ENCODE assay signal across 1 cellular context in genomic region chr3:40309439-40309924, GRCh38.
TF ChIP-seq lines count a peak whose summit lies in the region.

TSS of gene EIF1B (plus strand) at chr3:40309707. CDS start at chr3:40309942, 235 bp downstream.

TF ChIP-seq in HepG2, 621 proteins besides CTCF, POLR2A, EP300 and RAD21 (continued from another document and continues in another):
- TF ChIP-seq PRDM10 (CRISPR knock-in tag; IDR thresholded peaks at IDR 0.05; ENCODE audit: low read depth) (no peak), CBX2 (IDR thresholded peaks at IDR 0.05; ENCODE audit: low read depth, low read length) (no peak), CBX2 (CRISPR knock-in tag; IDR thresholded peaks at IDR 0.05; ENCODE audit: low read depth) (no peak), KLF6 (CRISPR knock-in tag; IDR thresholded peaks at IDR 0.05) (peak; percentile 37; the same call in 1 of the 2 replicates), DPF2 (CRISPR knock-in tag; IDR thresholded peaks at IDR 0.05; ENCODE audit: borderline replicate concordance, low read depth) (no peak), CEBPB (IDR thresholded peaks at IDR 0.05; ENCODE audit: borderline replicate concordance, low read depth, low read length) (no peak), ZNF776 (CRISPR knock-in tag; IDR thresholded peaks at IDR 0.05) (no peak), MBD4 (IDR thresholded peaks at IDR 0.05; ENCODE audit: borderline replicate concordance, low read length) (no peak), NR0B2 (CRISPR knock-in tag; IDR thresholded peaks at IDR 0.05) (no peak), RBAK (CRISPR knock-in tag; IDR thresholded peaks at IDR 0.05) (no peak), HNF4G (IDR thresholded peaks at IDR 0.05; ENCODE audit: borderline replicate concordance, low read depth, low read length) (peak; percentile 23; the same call in 1 of the 2 replicates), HNF4G (CRISPR knock-in tag; IDR thresholded peaks at IDR 0.05; ENCODE audit: borderline replicate concordance, low read depth) (no peak; the same call in 1 of the 2 replicates), DMAP1 (CRISPR knock-in tag; IDR thresholded peaks at IDR 0.05) (no peak; the same call in 1 of the 2 replicates), MAFG (CRISPR knock-in tag; IDR thresholded peaks at IDR 0.05) (no peak), ZNF839 (CRISPR knock-in tag; IDR thresholded peaks at IDR 0.05; ENCODE audit: borderline replicate concordance) (no peak), MEF2D (CRISPR knock-in tag; IDR thresholded peaks at IDR 0.05) (peak; percentile 63; the same call in 1 of the 2 replicates), ZNF10 (CRISPR knock-in tag; IDR thresholded peaks at IDR 0.05; ENCODE audit: borderline replicate concordance, low read depth) (no peak), FOSL1 (CRISPR knock-in tag; IDR thresholded peaks at IDR 0.05; ENCODE audit: borderline replicate concordance) (no peak), SMARCE1 (IDR thresholded peaks at IDR 0.05; ENCODE audit: borderline replicate concordance) (no peak), SOX6 (IDR thresholded peaks at IDR 0.05) (no peak), SOX6 (CRISPR knock-in tag; IDR thresholded peaks at IDR 0.05) (peak; percentile 55; the same call in 1 of the 2 replicates), ZNF569 (CRISPR knock-in tag; IDR thresholded peaks at IDR 0.05; ENCODE audit: borderline replicate concordance) (no peak), GTF3A (CRISPR knock-in tag; conservative IDR thresholded peaks at IDR 0.05) (no peak), HOXA3 (CRISPR knock-in tag; IDR thresholded peaks at IDR 0.05) (peak; percentile 97), EEA1 (CRISPR knock-in tag; IDR thresholded peaks at IDR 0.05; ENCODE audit: borderline replicate concordance) (0 out of 2 replicates have a peak, but pooled peaks have one; percentile 32), ZNF335 (CRISPR knock-in tag; IDR thresholded peaks at IDR 0.05) (peak; percentile 35; the same call in 1 of the 2 replicates), STAT5B (CRISPR knock-in tag; IDR thresholded peaks at IDR 0.05) (no peak), EZH2 (conservative IDR thresholded peaks at IDR 0.05; ENCODE audit: low read depth, low read length) (no peak), SSRP1 (CRISPR knock-in tag; IDR thresholded peaks at IDR 0.05) (no peak), LCORL (IDR thresholded peaks at IDR 0.05) (no peak), LCORL (CRISPR knock-in tag; IDR thresholded peaks at IDR 0.05) (no peak; the same call in 1 of the 2 replicates), MIER2 (CRISPR knock-in tag; IDR thresholded peaks at IDR 0.05) (0 out of 2 replicates have a peak, but pooled peaks have one; percentile 25), MXD3 (CRISPR knock-in tag; IDR thresholded peaks at IDR 0.05) (0 out of 2 replicates have a peak, but pooled peaks have one; percentile 21), ZNF225 (CRISPR knock-in tag; IDR thresholded peaks at IDR 0.05) (no peak), THYN1 (CRISPR knock-in tag; IDR thresholded peaks at IDR 0.05; ENCODE audit: borderline replicate concordance, low read depth) (no peak), ZNF263 (CRISPR knock-in tag; IDR thresholded peaks at IDR 0.05) (no peak), ZC3H4 (CRISPR knock-in tag; IDR thresholded peaks at IDR 0.05; ENCODE audit: borderline replicate concordance) (no peak), NFE2L1 (CRISPR knock-in tag; IDR thresholded peaks at IDR 0.05; ENCODE audit: borderline replicate concordance) (no peak), ZSCAN5A (CRISPR knock-in tag; IDR thresholded peaks at IDR 0.05; ENCODE audit: borderline replicate concordance) (peak; percentile 65; the same call in 1 of the 2 replicates), MYNN (CRISPR knock-in tag; IDR thresholded peaks at IDR 0.05; ENCODE audit: low read depth) (no peak), ELF1 (CRISPR knock-in tag; IDR thresholded peaks at IDR 0.05) (peak; percentile 99), MIER3 (CRISPR knock-in tag; IDR thresholded peaks at IDR 0.05; ENCODE audit: borderline replicate concordance) (no peak), SATB2 (CRISPR knock-in tag; IDR thresholded peaks at IDR 0.05) (0 out of 2 replicates have a peak, but pooled peaks have one; percentile 44), ATRX (CRISPR knock-in tag; IDR thresholded peaks at IDR 0.05; ENCODE audit: borderline replicate concordance) (no peak), SMARCC2 (IDR thresholded peaks at IDR 0.05) (no peak), MTA3 (CRISPR knock-in tag; IDR thresholded peaks at IDR 0.05) (no peak), BCL6 (CRISPR knock-in tag; IDR thresholded peaks at IDR 0.05) (no peak; the same call in 1 of the 2 replicates), BRCA1 (CRISPR knock-in tag; IDR thresholded peaks at IDR 0.05) (peak; percentile 57; the same call in 1 of the 2 replicates), HOXA5 (CRISPR knock-in tag; IDR thresholded peaks at IDR 0.05) (no peak), ZBTB20 (CRISPR knock-in tag; IDR thresholded peaks at IDR 0.05; ENCODE audit: borderline replicate concordance, low read depth) (no peak; the same call in 1 of the 2 replicates), ZNF737 (CRISPR knock-in tag; IDR thresholded peaks at IDR 0.05; ENCODE audit: borderline replicate concordance) (no peak), ZNF703 (CRISPR knock-in tag; IDR thresholded peaks at IDR 0.05; ENCODE audit: borderline replicate concordance) (peak; percentile 86; the same call in 1 of the 2 replicates), ZNF775 (CRISPR knock-in tag; IDR thresholded peaks at IDR 0.05; ENCODE audit: borderline replicate concordance) (no peak), HOXA9 (CRISPR knock-in tag; IDR thresholded peaks at IDR 0.05; ENCODE audit: borderline replicate concordance) (no peak), ZNF691 (CRISPR knock-in tag; IDR thresholded peaks at IDR 0.05; ENCODE audit: borderline replicate concordance, low read depth) (peak; percentile 6; the same call in 1 of the 2 replicates), ZNF564 (CRISPR knock-in tag; IDR thresholded peaks at IDR 0.05) (no peak), NFAT5 (CRISPR knock-in tag; IDR thresholded peaks at IDR 0.05) (no peak), ZFX (CRISPR knock-in tag; IDR thresholded peaks at IDR 0.05; ENCODE audit: low read depth) (peak; percentile 62), ZBTB26 (CRISPR knock-in tag; IDR thresholded peaks at IDR 0.05; ENCODE audit: borderline replicate concordance) (no peak), ATF6 (CRISPR knock-in tag; conservative IDR thresholded peaks at IDR 0.05) (no peak), MYC (CRISPR knock-in tag; IDR thresholded peaks at IDR 0.05; ENCODE audit: borderline replicate concordance) (peak; percentile 63; the same call in 1 of the 2 replicates)
